13 cellular contexts compared by ENCODE assay signal in genomic region chr21:37454869-37455503, GRCh38.
DNase-seq lines count a peak whose midpoint lies in the region; ATAC-seq and TF ChIP-seq lines count a peak whose summit lies in the region.
"Had no signal": no experiment of that assay in that cellular context is flagged by ENCODE, and none has a peak within 500 bp of the region (broad histone marks: within the 10 kb centered on the region; RNA-seq: fewer than 3 reads in every experiment).

No MANE protein-coding gene starts in this region.

- H3K4me3 Mint-ChIP-seq in CD8-positive, alpha-beta memory T cell = peak overlapping the region in 3 of 7 donors; percentile 3 to 39 (median 12)
- peak overlapping the region; percentile 46 for H3K4me3 Mint-ChIP-seq in activated naive CD8-positive, alpha-beta T cell
- H3K4me3 Mint-ChIP-seq in naive thymus-derived CD8-positive, alpha-beta T cell = peak overlapping the region in 6 of 10 donors; percentile 3 to 39 (median 32)

- no peak overlapping the region for H3K4me3 ChIP-seq in CD8-positive, alpha-beta memory T cell (ENCODE audit: low read length)
- H3K4me3 ChIP-seq: SK-N-MC had no signal

- no peaks in the 10 kb centered on the region for H3K36me3 ChIP-seq in CD8-positive, alpha-beta memory T cell (ENCODE audit: insufficient read depth, low read length)

- peak overlapping the region; percentile 31 to 83 (median 60) for H3K27ac Mint-ChIP-seq in CD8-positive, alpha-beta memory T cell
- H3K27ac Mint-ChIP-seq in activated naive CD8-positive, alpha-beta T cell = peak overlapping the region; percentile 89
- H3K27ac Mint-ChIP-seq in naive thymus-derived CD8-positive, alpha-beta T cell = peak overlapping the region; percentile 48 to 85 (median 64)

- peaks cover 83 to 96% (median 93%) of the 10 kb centered on the region in 3 donors for H3K4me1 Mint-ChIP-seq in CD8-positive, alpha-beta memory T cell
- peaks cover 86% of the 10 kb centered on the region for H3K4me1 Mint-ChIP-seq in activated naive CD8-positive, alpha-beta T cell (ENCODE audit: low read depth)
- peaks cover 44 to 93% (median 85%) of the 10 kb centered on the region in 4 donors for H3K4me1 Mint-ChIP-seq in naive thymus-derived CD8-positive, alpha-beta T cell

- no peaks in the 10 kb centered on the region for H3K9me3 Mint-ChIP-seq in CD8-positive, alpha-beta memory T cell
- no peaks in the 10 kb centered on the region for H3K9me3 Mint-ChIP-seq in activated naive CD8-positive, alpha-beta T cell (ENCODE audit: low read depth)
- no peaks in the 10 kb centered on the region for H3K9me3 Mint-ChIP-seq in naive thymus-derived CD8-positive, alpha-beta T cell

- no peak for DNase-seq in CD8-positive, alpha-beta memory T cell
- no peak for DNase-seq in naive thymus-derived CD8-positive, alpha-beta T cell
- DNase-seq in putamen (ENCODE audit: low spot score) = no peak
- DNase-seq: activated CD4-positive, alpha-beta T cell treated with anti-CD3 and anti-CD28 coated beads for 1 hour; activated effector memory CD4-positive, alpha-beta T cell treated with anti-CD3 and anti-CD28 coated beads, Interleukin-2, amount 50 U/mL, for 16 hours; midbrain; NCI-H2081 treated with DMSO at 0.1 percent for 48 hours; NK-92 treated with Interleukin-12 subunit alpha and Interleukin-12 subunit beta, amount 100 ng/mL, for 24 hours had no signal

- peaks cover 0 to 29% (median 8%) of the 10 kb centered on the region in 3 donors for H3K36me3 Mint-ChIP-seq in CD8-positive, alpha-beta memory T cell
- H3K36me3 Mint-ChIP-seq in activated naive CD8-positive, alpha-beta T cell = peaks cover 11% of the 10 kb centered on the region
- peaks cover 0 to 34% (median 3%) of the 10 kb centered on the region in 3 donors for H3K36me3 Mint-ChIP-seq in naive thymus-derived CD8-positive, alpha-beta T cell

- H3K27me3 Mint-ChIP-seq in CD8-positive, alpha-beta memory T cell = no peaks in the 10 kb centered on the region
- no peaks in the 10 kb centered on the region for H3K27me3 Mint-ChIP-seq in activated naive CD8-positive, alpha-beta T cell
- no peaks in the 10 kb centered on the region for H3K27me3 Mint-ChIP-seq in naive thymus-derived CD8-positive, alpha-beta T cell

- H3K27ac ChIP-seq in C4-2B = peak overlapping the region; percentile 24; the same call in 1 of the 2 replicates
- H3K27ac ChIP-seq in CD8-positive, alpha-beta memory T cell (ENCODE audit: low read depth, low read length) = no peak overlapping the region
- H3K27ac ChIP-seq: SK-N-MC had no signal

- no peaks in the 10 kb centered on the region for H3K9me3 ChIP-seq in CD8-positive, alpha-beta memory T cell (ENCODE audit: low read length)

- POLR2A ChIA-PET in CD8-positive, alpha-beta memory T cell (lab: Charles Lee) = no interaction called here
- POLR2A ChIA-PET in naive thymus-derived CD8-positive, alpha-beta T cell (lab: Charles Lee) = no interaction called here

- CTCF ChIA-PET in CD8-positive, alpha-beta memory T cell (lab: Charles Lee) = no interaction called here

- peaks cover 78% of the 10 kb centered on the region for H3K4me1 ChIP-seq in CD8-positive, alpha-beta memory T cell (ENCODE audit: insufficient read depth, low read length)

- ATAC-seq in naive thymus-derived CD8-positive, alpha-beta T cell = no peak
- ATAC-seq in GM18511 (IDR thresholded peaks at IDR 0.05; ENCODE audit: unreplicated experiment) = no peak
- no peak for ATAC-seq in GM21529 (IDR thresholded peaks at IDR 0.05; ENCODE audit: unreplicated experiment)

- H3K27me3 ChIP-seq in CD8-positive, alpha-beta memory T cell (ENCODE audit: insufficient read depth, low read length, poor library complexity, severe bottlenecking) = no peaks in the 10 kb centered on the region

- no peak for TF ChIP-seq CTCF in C4-2B (conservative IDR thresholded peaks at IDR 0.05)
